In genomic region chr4:152290522-152290921, GRCh38 we compare ENCODE assay signal across 23 cellular contexts.
"Had no signal": no experiment of that assay in that cellular context is flagged by ENCODE, and none has a peak within 500 bp of the region (broad histone marks: within the 10 kb centered on the region; RNA-seq: fewer than 3 reads in every experiment).

No MANE protein-coding gene starts in this region.

- H3K27ac ChIP-seq: adrenal gland, breast epithelium, SJSA1 had no signal

- H3K9me3 ChIP-seq: adrenal gland, breast epithelium, SJSA1 had no signal

- H3K36me3 ChIP-seq: adrenal gland, breast epithelium, SJSA1 had no signal

- H3K27me3 ChIP-seq: adrenal gland had no signal

- DNase-seq: activated CD4-positive, alpha-beta T cell treated with anti-CD3 and anti-CD28 coated beads for 4 hours; activated CD8-positive, alpha-beta memory T cell treated with anti-CD3 and anti-CD28 coated beads, Interleukin-2, amount 50 U/mL, for 4 hours; activated CD8-positive, alpha-beta T cell treated with anti-CD3 and anti-CD28 coated beads for 36 hours; activated gamma-delta T cell treated with Interleukin-2 at 50 U/mL for 16 hours; activated naive CD4-positive, alpha-beta T cell treated with anti-CD3 and anti-CD28 coated beads, Interleukin-2, amount 10 ng/mL, durations not matched to agents 7 days and 5 days; activated naive CD8-positive, alpha-beta T cell treated with anti-CD3 and anti-CD28 coated beads for 36 hours; activated T-cell treated with anti-CD3 and anti-CD28 coated beads, Interleukin-2, amount 50 U/mL, for 72 hours; adrenal gland; aorta; Karpas-422; NCI-H1048; NCI-H146; NCI-H187 treated with DMSO at 0.1 percent for 48 hours; NCI-H2081 treated with DMSO at 0.1 percent for 48 hours; NCI-H446; NCI-H524; PC-3; SHP77; SW 1271 had no signal

- ATAC-seq: activated CD4-positive, CD25-positive, alpha-beta regulatory T cell treated with anti-CD3 and anti-CD28 coated beads, Interleukin-2, amount 50 U/mL, for 24 hours; activated CD8-positive, alpha-beta T cell treated with anti-CD3 and anti-CD28 coated beads for 36 hours; activated T-cell treated with anti-CD3 and anti-CD28 coated beads, Interleukin-2, amount 50 U/mL, for 72 hours; PC-3; SK-N-SH treated with all-trans-retinoic acid at 6 μM for 48 hours had no signal

- H3K4me3 ChIP-seq: adrenal gland, breast epithelium, SJSA1 had no signal

- H3K4me1 ChIP-seq: adrenal gland, breast epithelium, SJSA1 had no signal
